22 cellular contexts compared by ENCODE assay signal in genomic region chr1:36523230-36523495, GRCh38. TPM values are rescaled to one million over a fixed set of nuclear protein-coding genes. Genes with fewer than 3 reads are reported as not detected.
"Had no signal": no experiment of that assay in that cellular context is flagged by ENCODE, and none has a peak within 500 bp of the region (broad histone marks: within the 10 kb centered on the region; RNA-seq: fewer than 3 reads in every experiment).

No MANE protein-coding gene starts in this region.

- H3K27ac ChIP-seq: heart right ventricle, skin epidermis, stomach, thoracic aorta had no signal

- ATAC-seq: left lobe of liver, mucosa of descending colon, sciatic nerve had no signal

- H3K4me3 Mint-ChIP-seq: nephron had no signal

- H3K27ac Mint-ChIP-seq: nephron had no signal

- H3K9me3 ChIP-seq: heart right ventricle, mucosa of descending colon, stomach, thoracic aorta had no signal

- DNase-seq: cerebellar nuclear complex; dermis blood vessel endothelial cell; effector CD4-positive, alpha-beta T cell; heart right ventricle; hypothalamus; mucosa of descending colon; stimulated activated naive CD4-positive, alpha-beta T cell; substantia nigra; trophoblast cell had no signal

- H3K9me3 Mint-ChIP-seq: nephron had no signal

- H3K4me1 ChIP-seq: heart right ventricle, stomach had no signal

- H3K36me3 ChIP-seq: heart right ventricle, stomach, thoracic aorta had no signal

- FAIRE-seq: colon, frontal cortex, islet of Langerhans, urothelium cell line had no signal

- H3K4me3 ChIP-seq: heart right ventricle, mucosa of descending colon, skin epidermis, stomach, thoracic aorta had no signal

RNA-seq across cellular contexts. Expression of gene CSF3R, which starts 40.5 kb away (rescaled TPM):
- total RNA-seq: dermis blood vessel endothelial cell, glomerular endothelial cell, myocyte, pulmonary artery endothelial cell had no signal
